8 cellular contexts compared by ENCODE assay signal in genomic region chr9:121861501-121862180, GRCh38.
DNase-seq lines count a peak whose midpoint lies in the region; ATAC-seq and TF ChIP-seq lines count a peak whose summit lies in the region.

No MANE protein-coding gene starts in this region.

- H3K27ac ChIP-seq in 22Rv1 (no peak overlapping the region), VCaP (no peak overlapping the region), hepatocyte (no peak overlapping the region), upper lobe of right lung (peak overlapping the region; percentile 6)

- no peaks in the 10 kb centered on the region for H3K9me2 ChIP-seq in hepatocyte (replicated peaks; ENCODE audit: insufficient read depth)

- no peaks in the 10 kb centered on the region for H3K36me3 ChIP-seq in hepatocyte (replicated peaks; ENCODE audit: insufficient read depth, low read depth)
- no peaks in the 10 kb centered on the region for H3K36me3 ChIP-seq in upper lobe of right lung

- H3K4me3 Mint-ChIP-seq in activated T-helper 1 cell treated with anti-CD3 and anti-CD28 coated beads, Interleukin-12 subunit alpha, Interleukin-12 subunit beta, Interleukin-2, Interleukin-4 antibody, amounts not matched to agents 30 ng/mL and 10 ng/mL and 1 ng/mL, durations not matched to agents 14 hours and 24 hours and 36 hours, result no peak overlapping the region

- H4K20me1 ChIP-seq in hepatocyte (ENCODE audit: insufficient read depth, poor library complexity, severe bottlenecking), result no peaks in the 10 kb centered on the region

- no peak overlapping the region for H3K4me2 ChIP-seq in hepatocyte

- no peak overlapping the region for H3K4me3 ChIP-seq in hepatocyte
- no peak overlapping the region for H3K4me3 ChIP-seq in upper lobe of right lung

- ATAC-seq in upper lobe of right lung, result peak; percentile 52
- no peak for ATAC-seq in GM21786 (IDR thresholded peaks at IDR 0.05; ENCODE audit: unreplicated experiment)

- 65% methylated on average over 4 of the region's 4 CpGs for WGBS in hepatocyte (ENCODE audit: low lambda C conversion rate, missing lambda C conversion rate)

- DNase-seq in HCEC 1CT, result peak; percentile 17
- peak; percentile 62 for DNase-seq in hepatocyte (ENCODE audit: low spot score)
- no peak for DNase-seq in upper lobe of right lung
- no peak for DNase-seq in NCI-H1694 treated with DMSO at 0.1 percent for 48 hours (lab: John Stamatoyannopoulos, UW)
- DNase-seq in activated T-helper 1 cell treated with anti-CD3 and anti-CD28 coated beads, Interleukin-12 subunit alpha, Interleukin-12 subunit beta, Interleukin-2, Interleukin-4 antibody, amounts not matched to agents 30 ng/mL and 10 ng/mL and 1 ng/mL, durations not matched to agents 14 hours and 24 hours and 36 hours (ENCODE audit: low spot score), result no peak

- TF ChIP-seq CTCF in 22Rv1 (IDR thresholded peaks at IDR 0.05) (peak; percentile 62), VCaP (conservative IDR thresholded peaks at IDR 0.05) (peak; percentile 70), hepatocyte (IDR thresholded peaks at IDR 0.05; ENCODE audit: poor library complexity) (peak; percentile 44), upper lobe of right lung (IDR thresholded peaks at IDR 0.05) (peak; percentile 44)

- H3K27me3 Mint-ChIP-seq in activated T-helper 1 cell treated with anti-CD3 and anti-CD28 coated beads, Interleukin-12 subunit alpha, Interleukin-12 subunit beta, Interleukin-2, Interleukin-4 antibody, amounts not matched to agents 30 ng/mL and 10 ng/mL and 1 ng/mL, durations not matched to agents 14 hours and 24 hours and 36 hours (ENCODE audit: insufficient read depth), result peaks cover 3% of the 10 kb centered on the region

- H3K4me1 ChIP-seq in hepatocyte (ENCODE audit: insufficient read depth) (no peaks in the 10 kb centered on the region), upper lobe of right lung (peaks cover 13% of the 10 kb centered on the region)

- no peaks in the 10 kb centered on the region for H3K27me3 ChIP-seq in hepatocyte
- H3K27me3 ChIP-seq in upper lobe of right lung, result no peaks in the 10 kb centered on the region

- no peak overlapping the region for H3K27ac Mint-ChIP-seq in activated T-helper 1 cell treated with anti-CD3 and anti-CD28 coated beads, Interleukin-12 subunit alpha, Interleukin-12 subunit beta, Interleukin-2, Interleukin-4 antibody, amounts not matched to agents 30 ng/mL and 10 ng/mL and 1 ng/mL, durations not matched to agents 14 hours and 24 hours and 36 hours

- H3K9me3 ChIP-seq in hepatocyte (ENCODE audit: low read depth), result no peaks in the 10 kb centered on the region
- no peaks in the 10 kb centered on the region for H3K9me3 ChIP-seq in upper lobe of right lung

- intact Hi-C loops in upper lobe of right lung (cut with DNase I), result no loop called here
- intact Hi-C loops in activated T-helper 1 cell treated with anti-CD3 and anti-CD28 coated beads, Interleukin-12 subunit alpha, Interleukin-12 subunit beta, Interleukin-2, Interleukin-4 antibody, amounts not matched to agents 30 ng/mL and 10 ng/mL and 1 ng/mL, durations not matched to agents 14 hours and 24 hours and 36 hours (cut with micrococcal nuclease), result no loop called here

- no peaks in the 10 kb centered on the region for H3K36me3 Mint-ChIP-seq in activated T-helper 1 cell treated with anti-CD3 and anti-CD28 coated beads, Interleukin-12 subunit alpha, Interleukin-12 subunit beta, Interleukin-2, Interleukin-4 antibody, amounts not matched to agents 30 ng/mL and 10 ng/mL and 1 ng/mL, durations not matched to agents 14 hours and 24 hours and 36 hours (ENCODE audit: low read depth)

- H3K79me2 ChIP-seq in hepatocyte, result no peaks in the 10 kb centered on the region

- no peak overlapping the region for H2AFZ ChIP-seq in hepatocyte

- no peaks in the 10 kb centered on the region for H3K4me1 Mint-ChIP-seq in activated T-helper 1 cell treated with anti-CD3 and anti-CD28 coated beads, Interleukin-12 subunit alpha, Interleukin-12 subunit beta, Interleukin-2, Interleukin-4 antibody, amounts not matched to agents 30 ng/mL and 10 ng/mL and 1 ng/mL, durations not matched to agents 14 hours and 24 hours and 36 hours (ENCODE audit: low read depth)

- no peaks in the 10 kb centered on the region for H3K9me3 Mint-ChIP-seq in activated T-helper 1 cell treated with anti-CD3 and anti-CD28 coated beads, Interleukin-12 subunit alpha, Interleukin-12 subunit beta, Interleukin-2, Interleukin-4 antibody, amounts not matched to agents 30 ng/mL and 10 ng/mL and 1 ng/mL, durations not matched to agents 14 hours and 24 hours and 36 hours

Comparison
In these comparisons a context has a peak if more than half of its experiments do, and no peak if none do; other contexts are left out.
1. DNase-seq: peak in HCEC 1CT (single experiment) and hepatocyte (single experiment); none in upper lobe of right lung (single experiment), NCI-H1694 treated with DMSO at 0.1 percent for 48 hours (single experiment) and activated T-helper 1 cell treated with anti-CD3 and anti-CD28 coated beads, Interleukin-12 subunit alpha, Interleukin-12 subunit beta, Interleukin-2, Interleukin-4 antibody, amounts not matched to agents 30 ng/mL and 10 ng/mL and 1 ng/mL, durations not matched to agents 14 hours and 24 hours and 36 hours (single experiment).
2. Peak in every context shown above with its lines, with median percentiles within 50 percentile points of each other: CTCF ChIP-seq.